Comparison of ENCODE assay signal across 16 cellular contexts in genomic region chr17:37088913-37089312, GRCh38.
DNase-seq lines count a peak whose midpoint lies in the region; ATAC-seq, FAIRE-seq and TF ChIP-seq lines count a peak whose summit lies in the region.
"Had no signal": no experiment of that assay in that cellular context is flagged by ENCODE, and none has a peak within 500 bp of the region (broad histone marks: within the 10 kb centered on the region; RNA-seq: fewer than 3 reads in every experiment).

No MANE protein-coding gene starts in this region.

- H3K4me1 ChIP-seq in MM.1S (ENCODE audit: low read length) (peaks cover 27% of the 10 kb centered on the region), H1 (replicated peaks in 1 of 4; ENCODE audit: control insufficient read depth in 3 of 4, insufficient read depth in 4 of 4, low read length in 3 of 4) (peaks cover 0 to 9% (median 0%) of the 10 kb centered on the region in 4 experiments; a peak in 2 of 7 replicates), osteoblast (ENCODE audit: insufficient read depth, low read length) (no peaks in the 10 kb centered on the region)

- H4K20me1 ChIP-seq in MM.1S (ENCODE audit: insufficient read depth, low read length) (no peaks in the 10 kb centered on the region), H1 (replicated peaks in 1 of 2; ENCODE audit: control insufficient read depth in 1 of 2, insufficient read depth in 2 of 2, low read length in 2 of 2) (no peaks in the 10 kb centered on the region), osteoblast (ENCODE audit: insufficient read depth, low read length) (no peaks in the 10 kb centered on the region)

- WGBS in H1 (ENCODE audit: extremely low coverage in 1 of 2, insufficient coverage in 1 of 2, insufficient read length in 1 of 2, insufficient replicate concordance in 2 of 2, low coverage in 1 of 2, low lambda C conversion rate in 2 of 2, missing lambda C conversion rate in 1 of 2), 2 experiments, result 86% methylated on average over 11 of the region's 11 CpGs; no CpG with 5 or more reads in 1 of the 2 experiments

- H2BK5ac ChIP-seq in H1 (ENCODE audit: low read depth, low read length), result no peak overlapping the region

- no peak overlapping the region for H3K23ac ChIP-seq in H1 (ENCODE audit: insufficient read length)

- H3K9me2 ChIP-seq in MM.1S (replicated peaks; ENCODE audit: insufficient read depth, low read length), result no peaks in the 10 kb centered on the region

- no peak overlapping the region for H2AK5ac ChIP-seq in H1 (ENCODE audit: low read depth, low read length)

- no peak overlapping the region for H4K5ac ChIP-seq in H1 (ENCODE audit: insufficient read length, low read depth, low read length)

- no peak overlapping the region for H3K4me3 ChIP-seq in MM.1S (ENCODE audit: low read length)
- no peak overlapping the region for H3K4me3 ChIP-seq in H1 (ENCODE audit: extremely low read depth in 1 of 4, insufficient read depth in 2 of 4, low read depth in 3 of 4, low read length in 4 of 4)
- H3K4me3 ChIP-seq in osteoblast (ENCODE audit: insufficient read depth, low read length), result no peak overlapping the region
- H3K4me3 ChIP-seq: cardiac muscle cell, heart left ventricle, sigmoid colon had no signal

- no peak overlapping the region for H2BK12ac ChIP-seq in H1 (ENCODE audit: low read depth, low read length)

- H2BK15ac ChIP-seq in H1 (ENCODE audit: low read length), result no peak overlapping the region

- no peaks in the 10 kb centered on the region for H3K79me1 ChIP-seq in H1 (ENCODE audit: low read depth, low read length)

- H3K9me3 ChIP-seq in MM.1S (replicated peaks; ENCODE audit: insufficient read depth, low read length), result no peaks in the 10 kb centered on the region
- no peaks in the 10 kb centered on the region for H3K9me3 ChIP-seq in H1 (ENCODE audit: insufficient read depth in 2 of 2, low read depth in 1 of 2, low read length in 1 of 2)
- no peaks in the 10 kb centered on the region for H3K9me3 ChIP-seq in osteoblast (ENCODE audit: low read depth, low read length)
- H3K9me3 ChIP-seq: heart left ventricle, sigmoid colon had no signal

- peak overlapping the region; percentile 84; the same call in 1 of the 2 replicates for H3K27ac ChIP-seq in MM.1S (ENCODE audit: low read length)
- no peak overlapping the region; the same call in 1 of the 2 replicates for H3K27ac ChIP-seq in H1 (ENCODE audit: low read depth, low read length)
- H3K27ac ChIP-seq in osteoblast (ENCODE audit: low read depth, low read length), result no peak overlapping the region
- H3K27ac ChIP-seq: cardiac muscle cell, sigmoid colon had no signal

- H3K56ac ChIP-seq in H1 (replicated peaks; ENCODE audit: insufficient read length, low read depth, low read length), result no peak overlapping the region

- H4K8ac ChIP-seq in H1 (ENCODE audit: extremely low read depth, insufficient read depth, low read length), result no peak overlapping the region

- H3K9ac ChIP-seq in MM.1S (ENCODE audit: low read length), result no peak overlapping the region
- no peak overlapping the region for H3K9ac ChIP-seq in H1 (replicated peaks in 1 of 4; ENCODE audit: extremely low read depth in 1 of 4, low read depth in 3 of 4, low read length in 3 of 4)

- no peak overlapping the region for H3K14ac ChIP-seq in H1 (ENCODE audit: insufficient read length)

- CTCF ChIA-PET in H1 (lab: Charles Lee; ENCODE audit: partially characterized antibody), result interaction anchor here (0.7 to 2.1 kb wide), 9 partner anchors 9 to 471 kb away, joined by 3 to 7 read pairs (median 3); no protein-coding TSS in a partner anchor

- DNase-seq in DMS53 (lab: John Stamatoyannopoulos, UW) (peak; percentile 4), DMS53 treated with DMSO at 0.1 percent for 48 hours (lab: John Stamatoyannopoulos, UW; ENCODE audit: unreplicated experiment) (no peak), MM.1S (no peak), H1 (ENCODE audit: low read depth in 1 of 2, low spot score in 2 of 2) (no peak), osteoblast (ENCODE audit: insufficient read length, low spot score, missing footprints) (no peak), urothelium cell line (ENCODE audit: low spot score) (no peak), foreskin melanocyte (no peak)
- DNase-seq: 8988T; activated CD4-positive, alpha-beta T cell treated with anti-CD3 and anti-CD28 coated beads, Interleukin-2, amount 50 U/mL, for 48 hours; heart left ventricle; KBM-7; kidney glomerular epithelial cell; sigmoid colon had no signal

- H3K79me2 ChIP-seq in MM.1S (ENCODE audit: low read length) (no peaks in the 10 kb centered on the region), H1 (ENCODE audit: control insufficient read depth in 1 of 2, insufficient read depth in 2 of 2, low read length in 2 of 2) (no peaks in the 10 kb centered on the region), osteoblast (ENCODE audit: insufficient read depth, low read length) (no peaks in the 10 kb centered on the region)

- H3K23me2 ChIP-seq in H1 (ENCODE audit: low read depth, low read length), result no peaks in the 10 kb centered on the region

- H2AFZ ChIP-seq in MM.1S (ENCODE audit: low read length) (no peak overlapping the region), H1 (ENCODE audit: low read length) (no peak overlapping the region), osteoblast (ENCODE audit: low read length) (no peak overlapping the region)

- no peak for ATAC-seq in GM21390 (IDR thresholded peaks at IDR 0.05; ENCODE audit: unreplicated experiment)
- ATAC-seq: stimulated activated memory B cell treated with anti-CD40 and anti-IgM and Interleukin-4, amounts not matched to agents 10 μg/mL and 1 μg/mL and 100 μg/mL, for 72 hours had no signal

- H3K36me3 ChIP-seq in MM.1S (replicated peaks; ENCODE audit: insufficient read depth, low read length), result no peaks in the 10 kb centered on the region
- H3K36me3 ChIP-seq in H1 (ENCODE audit: control insufficient read depth in 2 of 4, insufficient read depth in 4 of 4, low read length in 3 of 4), result peaks cover 6 to 50% (median 38%) of the 10 kb centered on the region in 4 experiments; a peak in 7 of 8 replicates
- peaks cover 9% of the 10 kb centered on the region for H3K36me3 ChIP-seq in osteoblast (ENCODE audit: insufficient read depth, low read length)
- H3K36me3 ChIP-seq: cardiac muscle cell had no signal

- no peak overlapping the region for H4K91ac ChIP-seq in H1 (replicated peaks; ENCODE audit: insufficient read length, low read length)

- no peak for TF ChIP-seq EP300 in H1 (IDR thresholded peaks at IDR 0.05; ENCODE audit: borderline replicate concordance in 1 of 2, low read depth in 2 of 2, low read length in 2 of 2)

- no peak for FAIRE-seq in H1 (lab: Jason Lieb, UNC)
- FAIRE-seq in urothelium cell line (lab: Jason Lieb, UNC), result no peak

- TF ChIP-seq RAD21 in H1 (IDR thresholded peaks at IDR 0.05 in 1 of 2, conservative IDR thresholded peaks at IDR 0.05 in 1 of 2; ENCODE audit: low read depth in 2 of 2, low read length in 2 of 2), result peak; percentile 37 to 57

- H2BK120ac ChIP-seq in H1 (replicated peaks; ENCODE audit: low read depth, low read length), result no peak overlapping the region

- POLR2A ChIA-PET in H1 (lab: Charles Lee; ENCODE audit: partially characterized antibody), result interaction anchor here (1.1 to 1.4 kb wide), 2 partner anchors 9 to 147 kb away, joined by 3 to 4 read pairs; no protein-coding TSS in a partner anchor

- H2BK20ac ChIP-seq in H1 (ENCODE audit: low read length), result no peak overlapping the region

- TF ChIP-seq CTCF in MM.1S (IDR thresholded peaks at IDR 0.05; ENCODE audit: low read length) (no peak), H1 (IDR thresholded peaks at IDR 0.05; ENCODE audit: control extremely low read depth in 1 of 3, insufficient read depth in 1 of 3, low read depth in 1 of 3, low read length in 3 of 3) (peak in 2 of 3 experiments; percentile 6 to 37; a peak in 2 of 4 replicates), osteoblast (IDR thresholded peaks at IDR 0.05; ENCODE audit: extremely low read depth, low read depth, low read length) (peak; percentile 16)

- H3K4ac ChIP-seq in H1 (replicated peaks; ENCODE audit: insufficient read length, low read depth, low read length), result no peak overlapping the region

- H3K27me3 ChIP-seq in MM.1S (replicated peaks; ENCODE audit: insufficient read depth, low read length) (no peaks in the 10 kb centered on the region), H1 (replicated peaks in 1 of 4; ENCODE audit: control insufficient read depth in 3 of 4, extremely low read depth in 1 of 4, insufficient read depth in 3 of 4, low read length in 3 of 4) (no peaks in the 10 kb centered on the region), osteoblast (ENCODE audit: insufficient read depth, low read length) (no peaks in the 10 kb centered on the region)
- H3K27me3 ChIP-seq: cardiac muscle cell, heart left ventricle, sigmoid colon had no signal

- no peak overlapping the region for H3K18ac ChIP-seq in H1 (ENCODE audit: extremely low read depth, low read length)

- TF ChIP-seq POLR2A in H1 (IDR thresholded peaks at IDR 0.05; ENCODE audit: control extremely low read depth in 1 of 2, low read depth in 2 of 2, low read length in 2 of 2), result no peak

- H3F3A ChIP-seq in MM.1S (ENCODE audit: insufficient read depth, low read length), result peaks cover 14% of the 10 kb centered on the region; the same call in 1 of the 2 replicates

- no peak overlapping the region for H3K4me2 ChIP-seq in MM.1S (ENCODE audit: low read depth, low read length)
- no peak overlapping the region for H3K4me2 ChIP-seq in H1 (ENCODE audit: insufficient read depth in 1 of 2, low read depth in 2 of 2, low read length in 2 of 2)
- H3K4me2 ChIP-seq in osteoblast (ENCODE audit: insufficient read depth, low read length), result no peak overlapping the region

TF ChIP-seq in H1, 55 proteins besides CTCF, POLR2A, EP300 and RAD21 (continues in another document):
- TF ChIP-seq TCF12 (IDR thresholded peaks at IDR 0.05; ENCODE audit: low read depth, low read length) (no peak), BRCA1 (IDR thresholded peaks at IDR 0.05; ENCODE audit: low read depth, low read length) (no peak), POLR2AphosphoS5 (IDR thresholded peaks at IDR 0.05; ENCODE audit: low read depth, low read length) (no peak), RNF2 (IDR thresholded peaks at IDR 0.05; ENCODE audit: borderline replicate concordance, low read depth, low read length, missing control alignments, poor library complexity, severe bottlenecking) (no peak), CBX5 (IDR thresholded peaks at IDR 0.05; ENCODE audit: low read depth, low read length) (no peak), BCL11A (IDR thresholded peaks at IDR 0.05; ENCODE audit: low read depth in 2 of 2, low read length in 2 of 2) (no peak), BACH1 (IDR thresholded peaks at IDR 0.05; ENCODE audit: low read length) (no peak), GABPA (IDR thresholded peaks at IDR 0.05; ENCODE audit: borderline replicate concordance, insufficient read depth, low read length) (no peak), SP4 (IDR thresholded peaks at IDR 0.05; ENCODE audit: low read length) (no peak), CHD2 (IDR thresholded peaks at IDR 0.05; ENCODE audit: low read length) (no peak), MAFK (IDR thresholded peaks at IDR 0.05; ENCODE audit: low read depth, low read length) (no peak), ASH2L (IDR thresholded peaks at IDR 0.05; ENCODE audit: low read length) (no peak)
